8 cellular contexts compared by ENCODE assay signal in the genomic region with DNA sequence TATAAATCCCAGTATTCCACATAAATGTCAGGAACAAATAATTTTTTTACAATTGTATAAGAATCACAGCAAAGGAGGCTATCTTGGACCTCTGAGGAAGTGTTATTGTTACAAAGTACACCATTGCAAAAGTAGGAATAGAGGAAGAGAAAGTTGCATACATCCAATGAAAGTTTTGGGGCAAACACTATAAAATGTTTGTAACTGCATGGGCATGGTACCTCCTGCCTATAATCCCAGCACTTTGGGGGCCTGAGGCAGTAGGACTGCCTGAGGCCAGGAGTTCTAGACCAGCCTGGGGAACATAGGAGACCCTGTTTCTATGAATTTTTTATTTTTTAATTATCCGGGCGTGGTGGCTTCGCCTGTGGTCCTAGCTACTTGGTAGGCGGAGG. TPM values are rescaled to one million over a fixed set of nuclear protein-coding genes. Genes with fewer than 3 reads are reported as not detected.
A peak's percentile ranks its signal among the peaks of the same experiment; 100 is the strongest.
DNase-seq lines count a peak whose midpoint lies in the region; ATAC-seq and TF ChIP-seq lines count a peak whose summit lies in the region.

No MANE protein-coding gene starts in this region.

- no peaks in the 10 kb centered on the region for H3K27me3 ChIP-seq in suprapubic skin

- WGBS in suprapubic skin = 95% methylated on average over 4 of the region's 4 CpGs

- DNase-seq in activated CD4-positive, alpha-beta T cell treated with anti-CD3 and anti-CD28 coated beads, Interleukin-2, amount 10 ng/mL, durations not matched to agents 7 days and 5 days = no peak
- no peak for DNase-seq in activated CD4-positive, alpha-beta T cell treated with anti-CD3 and anti-CD28 coated beads, Interleukin-2, amount 50 U/mL, for 1 hour
- DNase-seq in suprapubic skin (ENCODE audit: low spot score in 2 of 2) (no peak), NCI-H526 (lab: John Stamatoyannopoulos, UW) (no peak), NCI-H1436 (lab: John Stamatoyannopoulos, UW) (no peak)

- peaks cover 15% of the 10 kb centered on the region for H3K36me3 Mint-ChIP-seq in activated CD4-positive, alpha-beta T cell treated with anti-CD3 and anti-CD28 coated beads, Interleukin-2, amount 10 ng/mL, durations not matched to agents 7 days and 5 days (ENCODE audit: low read depth)

- peak overlapping the region; percentile 78 for H3K4me3 Mint-ChIP-seq in activated CD4-positive, alpha-beta T cell treated with anti-CD3 and anti-CD28 coated beads, Interleukin-2, amount 10 ng/mL, durations not matched to agents 7 days and 5 days

- H3K27me3 Mint-ChIP-seq in activated CD4-positive, alpha-beta T cell treated with anti-CD3 and anti-CD28 coated beads, Interleukin-2, amount 10 ng/mL, durations not matched to agents 7 days and 5 days = no peaks in the 10 kb centered on the region

- peak overlapping the region; percentile 77 for H3K4me3 ChIP-seq in WI38 (ENCODE audit: low read depth, low read length)
- H3K4me3 ChIP-seq in iPS-11a (ENCODE audit: low read depth, low read length) = peak overlapping the region; percentile 36
- H3K4me3 ChIP-seq in suprapubic skin = peak overlapping the region; percentile 89

- no peak for ATAC-seq in GM18858 (IDR thresholded peaks at IDR 0.05; ENCODE audit: unreplicated experiment)

- H3K9me3 Mint-ChIP-seq in activated CD4-positive, alpha-beta T cell treated with anti-CD3 and anti-CD28 coated beads, Interleukin-2, amount 10 ng/mL, durations not matched to agents 7 days and 5 days = no peaks in the 10 kb centered on the region

- H3K36me3 ChIP-seq in suprapubic skin = peaks cover 9% of the 10 kb centered on the region

- H3K9me3 ChIP-seq in suprapubic skin = no peaks in the 10 kb centered on the region

- no peak for TF ChIP-seq CTCF in WI38 (IDR thresholded peaks at IDR 0.05; ENCODE audit: low read depth, low read length)
- TF ChIP-seq CTCF in suprapubic skin (IDR thresholded peaks at IDR 0.05) = no peak

- TF ChIP-seq POLR2A in suprapubic skin (IDR thresholded peaks at IDR 0.05) = no peak

- no peak for TF ChIP-seq EP300 in suprapubic skin (IDR thresholded peaks at IDR 0.05)

- H3K4me1 ChIP-seq in suprapubic skin = peaks cover 34% of the 10 kb centered on the region

- H3K27ac Mint-ChIP-seq in activated CD4-positive, alpha-beta T cell treated with anti-CD3 and anti-CD28 coated beads, Interleukin-2, amount 10 ng/mL, durations not matched to agents 7 days and 5 days = peak overlapping the region; percentile 89

- H3K4me1 Mint-ChIP-seq in activated CD4-positive, alpha-beta T cell treated with anti-CD3 and anti-CD28 coated beads, Interleukin-2, amount 10 ng/mL, durations not matched to agents 7 days and 5 days = peaks cover 39% of the 10 kb centered on the region

- peak overlapping the region; percentile 98 for H3K27ac ChIP-seq in suprapubic skin

- CTCF ChIA-PET in activated CD4-positive, alpha-beta T cell treated with anti-CD3 and anti-CD28 coated beads, Interleukin-2, amount 10 ng/mL, durations not matched to agents 7 days and 5 days (lab: Charles Lee) = no interaction called here

- POLR2A ChIA-PET in activated CD4-positive, alpha-beta T cell treated with anti-CD3 and anti-CD28 coated beads, Interleukin-2, amount 10 ng/mL, durations not matched to agents 7 days and 5 days (lab: Charles Lee) = interaction anchor here (1.1 to 1.6 kb wide), 2 partner anchors 28 to 154 kb away, joined by 3 to 4 read pairs; partner anchors contain the start of genes DPY30 and SLC30A6

RNA-seq across cellular contexts. Expression of gene MEMO1, which starts 0.8 kb away (rescaled TPM):
- total RNA-seq in activated CD4-positive, alpha-beta T cell treated with anti-CD3 and anti-CD28 coated beads, Interleukin-2, amount 10 ng/mL, durations not matched to agents 7 days and 5 days = 10 to 100 TPM; 50.1 to 52.3 TPM
- 10 to 100 TPM; 31.3 to 36.1 (median 33.2) TPM for total RNA-seq in suprapubic skin

RNA-seq across cellular contexts. Expression of gene DPY30, which starts 28.0 kb away (rescaled TPM):
- total RNA-seq in activated CD4-positive, alpha-beta T cell treated with anti-CD3 and anti-CD28 coated beads, Interleukin-2, amount 10 ng/mL, durations not matched to agents 7 days and 5 days = 10 to 100 TPM; 58.2 to 64.6 TPM
- 10 to 100 TPM; 44.1 to 59.2 (median 48.8) TPM for total RNA-seq in suprapubic skin

RNA-seq across cellular contexts. Expression of gene SPAST, which starts 51.8 kb away (rescaled TPM):
- 10 to 100 TPM; 22.4 to 25.2 TPM for total RNA-seq in activated CD4-positive, alpha-beta T cell treated with anti-CD3 and anti-CD28 coated beads, Interleukin-2, amount 10 ng/mL, durations not matched to agents 7 days and 5 days
- total RNA-seq in suprapubic skin = 10 to 100 TPM; 17.5 to 24.2 (median 20.1) TPM

Comparison
In these comparisons a context has a peak if more than half of its experiments do, and no peak if none do; other contexts are left out.
1. H3K4me3 ChIP-seq: peak in every context shown above with its lines; median percentile 89 in suprapubic skin; 77 in WI38; 36 in iPS-11a.